Comparison of ENCODE assay signal across 34 cellular contexts in genomic region chr22:42016111-42016510, GRCh38. TPM values are rescaled to one million over a fixed set of nuclear protein-coding genes. Genes with fewer than 3 reads are reported as not detected.
DNase-seq lines count a peak whose midpoint lies in the region; ATAC-seq and TF ChIP-seq lines count a peak whose summit lies in the region.
"Had no signal": no experiment of that assay in that cellular context is flagged by ENCODE, and none has a peak within 500 bp of the region (broad histone marks: within the 10 kb centered on the region; RNA-seq: fewer than 3 reads in every experiment).

No MANE protein-coding gene starts in this region.

- POLR2A ChIA-PET in PC-9 (lab: Charles Lee; ENCODE audit: unreplicated experiment), result no interaction called here

- TF ChIP-seq CTCF in right atrium auricular region (IDR thresholded peaks at IDR 0.05) (no peak), PC-9 (conservative IDR thresholded peaks at IDR 0.05) (no peak)

- H3K9ac ChIP-seq in trophoblast cell (ENCODE audit: low read length), result no peak overlapping the region
- H3K9ac ChIP-seq: BLaER1; BLaER1 treated with 17β-estradiol and CSF1 and Interleukin-3, amounts not matched to agents 10 nM and 100 nM had no signal

- no peak overlapping the region for H3K18ac ChIP-seq in trophoblast cell (ENCODE audit: low read length)

- peak; percentile 7 for DNase-seq in right atrium auricular region (ENCODE audit: low spot score)
- DNase-seq in left ventricle myocardium superior, result no peak
- DNase-seq in PC-9, result peak in 1 of 2 experiments; percentile 43
- DNase-seq in trophoblast cell, result peak; percentile 91 to 96
- no peak for DNase-seq in activated gamma-delta T cell (lab: John Stamatoyannopoulos, UW)
- DNase-seq in nucleus accumbens (lab: John Stamatoyannopoulos, UW), result no peak
- DNase-seq: 8988T; ACHN; AML-193; BE2C; C1 segment of cervical spinal cord; Caco-2; Calu3; CD4-positive, alpha-beta memory T cell; CD4-positive, alpha-beta T cell; CD4-positive, CD25-positive, alpha-beta regulatory T cell; CD8-positive, alpha-beta memory T cell; CD8-positive, alpha-beta T cell; COR-L47; DMS 273 treated with DMSO at 0.1 percent for 48 hours; DMS153; DMS53; DMS79; DMS79 treated with DMSO at 0.1 percent for 48 hours; DND-41; EL had no signal

- H2AK5ac ChIP-seq in trophoblast cell (ENCODE audit: low read length), result no peak overlapping the region

- no peak overlapping the region for H4K91ac ChIP-seq in trophoblast cell (ENCODE audit: low read depth, low read length)

- intact Hi-C loops in left ventricle myocardium superior (cut with micrococcal nuclease) (no loop called here), PC-9 (cut with micrococcal nuclease; ENCODE audit: unreplicated experiment) (no loop called here)

- H3K14ac ChIP-seq in trophoblast cell (ENCODE audit: low read length), result no peak overlapping the region

- no peak overlapping the region for H3K27ac ChIP-seq in right atrium auricular region
- no peak overlapping the region for H3K27ac ChIP-seq in PC-9
- H3K27ac ChIP-seq in trophoblast cell (ENCODE audit: low read depth, low read length), result no peak overlapping the region
- H3K27ac ChIP-seq: 22Rv1; A549; BLaER1; BLaER1 treated with 17β-estradiol and CSF1 and Interleukin-3, amounts not matched to agents 10 nM and 100 nM; C4-2B had no signal

- no peaks in the 10 kb centered on the region for H3K9me2 ChIP-seq in PC-9 (ENCODE audit: insufficient read depth)

- CTCF ChIA-PET in PC-9 (lab: Charles Lee), result no interaction called here

- no peak overlapping the region for H3K23ac ChIP-seq in trophoblast cell (ENCODE audit: low read length)

- H3K36me3 ChIP-seq in right atrium auricular region (no peaks in the 10 kb centered on the region), PC-9 (ENCODE audit: low read depth) (no peaks in the 10 kb centered on the region), trophoblast cell (ENCODE audit: control insufficient read depth in 1 of 2, insufficient read depth in 2 of 2, low read length in 2 of 2) (no peaks in the 10 kb centered on the region)
- H3K36me3 ChIP-seq: BE2C; BLaER1; BLaER1 treated with 17β-estradiol and CSF1 and Interleukin-3, amounts not matched to agents 10 nM and 100 nM had no signal

- no peaks in the 10 kb centered on the region for H3K4me1 ChIP-seq in right atrium auricular region
- peaks cover 4% of the 10 kb centered on the region; the same call in 1 of the 2 replicates for H3K4me1 ChIP-seq in PC-9 (replicated peaks; ENCODE audit: insufficient read depth)
- H3K4me1 ChIP-seq in trophoblast cell (ENCODE audit: control insufficient read depth in 1 of 2, insufficient read depth in 2 of 2, low read length in 2 of 2), result no peaks in the 10 kb centered on the region
- H3K4me1 ChIP-seq: A549; BE2C; BLaER1; BLaER1 treated with 17β-estradiol and CSF1 and Interleukin-3, amounts not matched to agents 10 nM and 100 nM; Caco-2 had no signal

- H3K79me2 ChIP-seq in PC-9 (ENCODE audit: low read depth), result no peaks in the 10 kb centered on the region
- H3K79me2 ChIP-seq in trophoblast cell (ENCODE audit: control insufficient read depth, insufficient read depth, low read length, poor library complexity), result no peaks in the 10 kb centered on the region

- H2AFZ ChIP-seq in PC-9, result 0 out of 2 replicates have a peak overlapping the region, but pooled peaks have one; percentile 53
- no peak overlapping the region for H2AFZ ChIP-seq in trophoblast cell (ENCODE audit: insufficient read depth, low read length, poor library complexity)

- no peak overlapping the region for H3K4me3 ChIP-seq in right atrium auricular region
- H3K4me3 ChIP-seq in PC-9, result no peak overlapping the region
- no peak overlapping the region for H3K4me3 ChIP-seq in trophoblast cell (ENCODE audit: low read depth, low read length)
- H3K4me3 ChIP-seq: A549; BLaER1; BLaER1 treated with 17β-estradiol and CSF1 and Interleukin-3, amounts not matched to agents 10 nM and 100 nM had no signal

- no peak for ATAC-seq in left ventricle myocardium superior
- ATAC-seq: A549; CD8-positive, alpha-beta T cell had no signal

- H3K4ac ChIP-seq in trophoblast cell (ENCODE audit: low read depth, low read length), result no peak overlapping the region

- H2BK5ac ChIP-seq in trophoblast cell (ENCODE audit: low read depth, low read length, poor library complexity), result no peak overlapping the region

- H4K20me1 ChIP-seq in PC-9 (ENCODE audit: insufficient read depth), result no peaks in the 10 kb centered on the region
- H4K20me1 ChIP-seq: BLaER1; BLaER1 treated with 17β-estradiol and CSF1 and Interleukin-3, amounts not matched to agents 10 nM and 100 nM had no signal

- H3K27me3 ChIP-seq in right atrium auricular region, result no peaks in the 10 kb centered on the region
- H3K27me3 ChIP-seq in PC-9 (ENCODE audit: insufficient read depth, low read depth), result no peaks in the 10 kb centered on the region
- H3K27me3 ChIP-seq in trophoblast cell (ENCODE audit: insufficient read depth, low read length), result no peaks in the 10 kb centered on the region
- H3K27me3 ChIP-seq: BLaER1; BLaER1 treated with 17β-estradiol and CSF1 and Interleukin-3, amounts not matched to agents 10 nM and 100 nM had no signal

- no peaks in the 10 kb centered on the region for H3K79me1 ChIP-seq in trophoblast cell (ENCODE audit: low read length)

- H3K9me3 ChIP-seq in right atrium auricular region, result peaks cover 0 to 7% of the 10 kb centered on the region in 2 donors
- H3K9me3 ChIP-seq in PC-9 (ENCODE audit: insufficient read depth, low read depth), result peaks cover 2% of the 10 kb centered on the region; the same call in 1 of the 2 replicates
- H3K9me3 ChIP-seq in trophoblast cell (ENCODE audit: insufficient read depth, low read depth, low read length), result no peaks in the 10 kb centered on the region
- H3K9me3 ChIP-seq: BE2C, Caco-2 had no signal

- BruUV-seq in PC-9 (replicated peaks; lab: Mats Ljungman, UMichigan), result no TSS peak

- H4K12ac ChIP-seq in trophoblast cell (ENCODE audit: low read depth, low read length), result no peak overlapping the region

- WGBS in trophoblast cell (ENCODE audit: extremely low coverage, insufficient coverage, insufficient read length), result no CpG with 5 or more reads among the region's 10 CpGs

- H4K8ac ChIP-seq in trophoblast cell (ENCODE audit: low read depth, low read length), result no peak overlapping the region

- no peak overlapping the region for H2BK12ac ChIP-seq in trophoblast cell (ENCODE audit: low read length)

- no peaks in the 10 kb centered on the region for H3F3A ChIP-seq in PC-9 (ENCODE audit: insufficient read depth, low read depth)

- H2BK120ac ChIP-seq in trophoblast cell (ENCODE audit: insufficient read depth, low read length, poor library complexity), result no peak overlapping the region

- H3K4me2 ChIP-seq in PC-9 (no peak overlapping the region), trophoblast cell (ENCODE audit: low read length) (no peak overlapping the region)
- H3K4me2 ChIP-seq: A549; BLaER1; BLaER1 treated with 17β-estradiol and CSF1 and Interleukin-3, amounts not matched to agents 10 nM and 100 nM had no signal

RNA-seq across cellular contexts. Expression of gene WBP2NL, which starts 17.5 kb away (rescaled TPM):
- total RNA-seq in right atrium auricular region (under 1 TPM in 1 of 2 donors, not detected in 1; 0.22 TPM), left ventricle myocardium superior (0.47 TPM), PC-9 (2021) (7.1 and 12.2 TPM in 2 replicates)
- polyA plus RNA-seq in trophoblast cell (2013), result not detected in 2 replicates
- total RNA-seq: A172, A673, Daoy had no signal

RNA-seq across cellular contexts. Expression of gene SEPTIN3, which starts 46.9 kb away (rescaled TPM):
- total RNA-seq in right atrium auricular region, result under 1 TPM in 1 of 2 donors, not detected in 1; 0.07 TPM
- 0.22 TPM for total RNA-seq in left ventricle myocardium superior
- 1.2 and 1.5 TPM in 2 replicates for total RNA-seq in PC-9 (2021)
- 4.4 TPM in 2 replicates for polyA plus RNA-seq in trophoblast cell (2013)
- polyA plus RNA-seq: CD4-positive, alpha-beta memory T cell; CD8-positive, alpha-beta memory T cell had no signal

RNA-seq across cellular contexts. Expression of gene NAGA, which starts 54.5 kb away (rescaled TPM):
- 10 to 100 TPM; 19.1 to 21.7 TPM for total RNA-seq in right atrium auricular region
- 13.4 TPM for total RNA-seq in left ventricle myocardium superior
- 13.8 and 15.9 TPM in 2 replicates for total RNA-seq in PC-9 (2021)
- polyA plus RNA-seq in trophoblast cell (2013), result 13.4 and 13.8 TPM in 2 replicates

RNA-seq across cellular contexts. Expression of gene PHETA2, which starts 57.9 kb away (rescaled TPM):
- total RNA-seq in right atrium auricular region (10 to 100 TPM in 1 of 2 donors, 1 to 10 TPM in 1; 6.5 to 12.7 TPM), left ventricle myocardium superior (2.7 TPM), PC-9 (2021) (4.5 TPM in 2 replicates)
- polyA plus RNA-seq in trophoblast cell (2013), result 2.1 and 2.3 TPM in 2 replicates

Comparison
In these comparisons a context has a peak if more than half of its experiments do, and no peak if none do; other contexts are left out.
1. DNase-seq: peak in right atrium auricular region (single experiment) and trophoblast cell (2 of 2); none in left ventricle myocardium superior (single experiment), activated gamma-delta T cell (single experiment) and nucleus accumbens (0 of 56).